24 cellular contexts compared by ENCODE assay signal in the genomic region with DNA sequence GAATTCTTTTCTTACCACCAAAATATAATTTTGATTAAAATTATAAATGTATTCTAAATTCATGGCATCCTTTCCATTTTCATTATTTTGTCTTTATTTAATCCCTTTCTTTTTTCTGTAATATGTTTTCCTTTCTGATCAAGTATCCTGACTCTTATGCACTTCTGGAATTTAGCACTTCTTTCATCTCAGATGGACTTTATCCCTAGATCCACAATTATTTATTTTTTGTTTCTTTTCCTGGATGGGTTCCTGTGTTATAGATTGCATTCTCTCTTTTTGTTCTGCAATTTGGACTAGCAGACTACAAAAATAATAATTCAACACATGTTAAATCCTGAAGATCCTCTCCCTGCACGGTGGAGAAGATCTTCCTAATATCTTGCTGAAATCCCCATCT.
"Had no signal": no experiment of that assay in that cellular context is flagged by ENCODE, and none has a peak within 500 bp of the region (broad histone marks: within the 10 kb centered on the region; RNA-seq: fewer than 3 reads in every experiment).

No MANE protein-coding gene starts in this region.

- H3K4me1 Mint-ChIP-seq: activated naive CD4-positive, alpha-beta T cell treated with anti-CD3 and anti-CD28 coated beads, Interleukin-2, amount 10 ng/mL, durations not matched to agents 7 days and 5 days had no signal

- H3K36me3 ChIP-seq: heart right ventricle, left ventricle myocardium inferior, right atrium auricular region, tibial nerve had no signal

- H3K36me3 Mint-ChIP-seq: activated naive CD4-positive, alpha-beta T cell treated with anti-CD3 and anti-CD28 coated beads, Interleukin-2, amount 10 ng/mL, durations not matched to agents 7 days and 5 days had no signal

- H3K4me1 ChIP-seq: psoas muscle, right atrium auricular region had no signal

- H3K27ac ChIP-seq: heart right ventricle, left ventricle myocardium inferior, parathyroid adenoma, psoas muscle, right atrium auricular region, tibial nerve, VCaP had no signal

- H3K4me3 Mint-ChIP-seq: activated naive CD4-positive, alpha-beta T cell treated with anti-CD3 and anti-CD28 coated beads, Interleukin-2, amount 10 ng/mL, durations not matched to agents 7 days and 5 days; activated T-helper 1 cell treated with anti-CD3 and anti-CD28 coated beads, Interleukin-12 subunit alpha, Interleukin-12 subunit beta, Interleukin-2, Interleukin-4 antibody, amounts not matched to agents 30 ng/mL and 10 ng/mL and 1 ng/mL, durations not matched to agents 14 hours and 24 hours and 36 hours; T-helper 1 cell treated with Interleukin-12 subunit alpha and Interleukin-12 subunit beta and Interleukin-4 antibody, amounts not matched to agents 30 μg/mL and 1 μg/mL, for 36 hours had no signal

- H3K27ac Mint-ChIP-seq: activated naive CD4-positive, alpha-beta T cell treated with anti-CD3 and anti-CD28 coated beads, Interleukin-2, amount 10 ng/mL, durations not matched to agents 7 days and 5 days; activated T-helper 1 cell treated with anti-CD3 and anti-CD28 coated beads, Interleukin-12 subunit alpha, Interleukin-12 subunit beta, Interleukin-2, Interleukin-4 antibody, amounts not matched to agents 30 ng/mL and 10 ng/mL and 1 ng/mL, durations not matched to agents 14 hours and 24 hours and 36 hours; T-helper 1 cell treated with Interleukin-12 subunit alpha and Interleukin-12 subunit beta and Interleukin-4 antibody, amounts not matched to agents 30 μg/mL and 1 μg/mL, for 36 hours had no signal

- H3K27me3 ChIP-seq: heart right ventricle, right atrium auricular region, tibial nerve had no signal

- H3K4me3 ChIP-seq: heart right ventricle, left ventricle myocardium inferior, psoas muscle, right atrium auricular region, tibial nerve had no signal

- H3K9me3 ChIP-seq: heart right ventricle, left ventricle myocardium inferior, psoas muscle, right atrium auricular region, tibial nerve had no signal

- H3K9me3 Mint-ChIP-seq: activated naive CD4-positive, alpha-beta T cell treated with anti-CD3 and anti-CD28 coated beads, Interleukin-2, amount 10 ng/mL, durations not matched to agents 7 days and 5 days; activated T-helper 1 cell treated with anti-CD3 and anti-CD28 coated beads, Interleukin-12 subunit alpha, Interleukin-12 subunit beta, Interleukin-2, Interleukin-4 antibody, amounts not matched to agents 30 ng/mL and 10 ng/mL and 1 ng/mL, durations not matched to agents 14 hours and 24 hours and 36 hours; T-helper 1 cell treated with Interleukin-12 subunit alpha and Interleukin-12 subunit beta and Interleukin-4 antibody, amounts not matched to agents 30 μg/mL and 1 μg/mL, for 36 hours had no signal

- DNase-seq: activated CD4-positive, alpha-beta T cell treated with anti-CD3 and anti-CD28 coated beads for 48 hours; activated CD4-positive, alpha-beta T cell treated with anti-CD3 and anti-CD28 coated beads, Interleukin-2, amount 50 U/mL, for 48 hours; activated CD8-positive, alpha-beta memory T cell treated with anti-CD3 and anti-CD28 coated beads, Interleukin-2, amount 50 U/mL, for 4 hours; activated effector memory CD4-positive, alpha-beta T cell treated with anti-CD3 and anti-CD28 coated beads, Interleukin-2, amount 50 U/mL, for 16 hours; activated naive CD4-positive, alpha-beta T cell treated with anti-CD3 and anti-CD28 coated beads, Interleukin-2, amount 10 ng/mL, durations not matched to agents 7 days and 5 days; activated T-cell treated with anti-CD3 and anti-CD28 coated beads, Interleukin-2, amount 50 U/mL, for 1 hour; amniotic stem cell; caudate nucleus; cortex of kidney; foreskin melanocyte; heart right ventricle; left ventricle myocardium inferior; psoas muscle; stimulated activated CD4-positive, alpha-beta T cell treated with anti-CD3 and anti-CD28 coated beads, Interleukin-2, amount 100 ng/mL, for 48 hours; stimulated activated naive CD4-positive, alpha-beta T cell treated with Interleukin-2 at 50 U/mL for 16 hours; T-helper 9 cell had no signal

- ATAC-seq: heart right ventricle, psoas muscle had no signal

- FAIRE-seq: astrocyte, endothelial cell of umbilical vein had no signal
